Comparison of ENCODE assay signal across 14 cellular contexts in genomic region chr18:49020621-49021021, GRCh38.
DNase-seq lines count a peak whose midpoint lies in the region; FAIRE-seq and TF ChIP-seq lines count a peak whose summit lies in the region.
"Had no signal": no experiment of that assay in that cellular context is flagged by ENCODE, and none has a peak within 500 bp of the region (broad histone marks: within the 10 kb centered on the region; RNA-seq: fewer than 3 reads in every experiment).

No MANE protein-coding gene starts in this region.

- peak; percentile 66 for FAIRE-seq in keratinocyte (lab: Jason Lieb, UNC)
- FAIRE-seq: GM12878, small intestine had no signal

- no peak overlapping the region for H3K4me3 ChIP-seq in mammary epithelial cell (replicated peaks in 1 of 3; ENCODE audit: insufficient read depth in 1 of 3, low read depth in 2 of 3, low read length in 3 of 3)
- H3K4me3 ChIP-seq in keratinocyte (ENCODE audit: control insufficient read depth in 2 of 3, extremely low read depth in 1 of 3, insufficient read depth in 2 of 3, low read depth in 1 of 3, low read length in 3 of 3) = peak overlapping the region; percentile 27 to 56 (median 46)
- H3K4me3 ChIP-seq: gastroesophageal sphincter, GM12878 had no signal

- peaks cover 32% of the 10 kb centered on the region for H3K4me1 ChIP-seq in mammary epithelial cell (ENCODE audit: insufficient read depth, low read length)
- H3K4me1 ChIP-seq in keratinocyte (ENCODE audit: control insufficient read depth, extremely low read depth, insufficient read depth, low read length) = peaks cover 40% of the 10 kb centered on the region
- H3K4me1 ChIP-seq: gastroesophageal sphincter had no signal

- POLR2A ChIA-PET in MCF 10A (lab: Yijun Ruan, JAX) = interaction anchor here (0.6 to 2.2 kb wide), 6 partner anchors 15 to 71 kb away, joined by 3 to 8 read pairs (median 4); no protein-coding TSS in a partner anchor

- H2AFZ ChIP-seq in mammary epithelial cell (ENCODE audit: low read depth, low read length) (no peak overlapping the region), keratinocyte (ENCODE audit: control insufficient read depth, low read length) (no peak overlapping the region)

- no peaks in the 10 kb centered on the region for H3K27me3 ChIP-seq in mammary epithelial cell (ENCODE audit: insufficient read depth, low read length)
- no peaks in the 10 kb centered on the region for H3K27me3 ChIP-seq in keratinocyte (ENCODE audit: control insufficient read depth, extremely low read depth, insufficient read depth, low read length)
- H3K27me3 ChIP-seq: gastroesophageal sphincter had no signal

- no peaks in the 10 kb centered on the region for H3K36me3 Mint-ChIP-seq in MCF 10A (ENCODE audit: insufficient read depth, unreplicated experiment)

- H3K4me2 ChIP-seq in mammary epithelial cell (ENCODE audit: insufficient read depth, low read depth, low read length) = no peak overlapping the region
- H3K4me2 ChIP-seq in keratinocyte (ENCODE audit: control insufficient read depth, extremely low read depth, insufficient read depth, low read depth, low read length) = peak overlapping the region; percentile 42

- H3K36me3 ChIP-seq in mammary epithelial cell (ENCODE audit: insufficient read depth, low read length) (no peaks in the 10 kb centered on the region), keratinocyte (ENCODE audit: control insufficient read depth in 2 of 2, extremely low read depth in 1 of 2, insufficient read depth in 2 of 2, low read length in 2 of 2) (no peaks in the 10 kb centered on the region)
- H3K36me3 ChIP-seq: gastroesophageal sphincter had no signal

- no peaks in the 10 kb centered on the region for H3K9me3 ChIP-seq in mammary epithelial cell (replicated peaks; ENCODE audit: insufficient read depth, low read length)
- H3K9me3 ChIP-seq in keratinocyte (ENCODE audit: control insufficient read depth, low read depth, low read length) = no peaks in the 10 kb centered on the region
- H3K9me3 ChIP-seq: gastroesophageal sphincter had no signal

- no peaks in the 10 kb centered on the region for H3K27me3 Mint-ChIP-seq in MCF 10A (ENCODE audit: insufficient read depth, unreplicated experiment)

- H3K79me2 ChIP-seq in mammary epithelial cell (ENCODE audit: insufficient read depth, low read length) (no peaks in the 10 kb centered on the region), keratinocyte (ENCODE audit: control insufficient read depth, insufficient read depth, low read length) (no peaks in the 10 kb centered on the region)

- H4K20me1 ChIP-seq in mammary epithelial cell (ENCODE audit: insufficient read depth, low read length) = no peaks in the 10 kb centered on the region
- no peaks in the 10 kb centered on the region for H4K20me1 ChIP-seq in keratinocyte (ENCODE audit: control insufficient read depth, extremely low read depth, insufficient read depth, low read length)

- peaks cover 19% of the 10 kb centered on the region for H3K4me1 Mint-ChIP-seq in MCF 10A (ENCODE audit: insufficient read depth, unreplicated experiment)

- intact Hi-C loops in mammary epithelial cell (cut with micrococcal nuclease) = loop anchor here (1.0 to 10.0 kb wide), 5 partner anchors 24 to 394 kb away; no protein-coding TSS in a partner anchor
- intact Hi-C loops in MCF 10A (cut with micrococcal nuclease) = loop anchor here (2.0 to 10.0 kb wide), 3 partner anchors 70 to 394 kb away; partner anchors contain the start of gene SMAD7

- H3K9ac ChIP-seq in mammary epithelial cell (ENCODE audit: insufficient read depth, low read length) (no peak overlapping the region), keratinocyte (ENCODE audit: control insufficient read depth, extremely low read depth, insufficient read depth, low read length) (peak overlapping the region; percentile 69)

- whole genome bisulfite sequencing in mammary epithelial cell (ENCODE audit: low coverage, missing lambda C conversion rate) = 83% methylated on average over 6 of the region's 13 CpGs

- peak; percentile 22 for DNase-seq in mammary epithelial cell
- no peak for DNase-seq in MCF 10A (ENCODE audit: unreplicated experiment)
- peak; percentile 9 for DNase-seq in SW480 (ENCODE audit: low spot score)
- no peak for DNase-seq in keratinocyte (ENCODE audit: low read depth, low spot score)
- DNase-seq in ureter (ENCODE audit: low spot score) = peak; percentile 37
- DNase-seq in NCI-H1105 treated with DMSO at 0.1 percent for 48 hours (lab: John Stamatoyannopoulos, UW) = no peak
- no peak for DNase-seq in NK-92 treated with Interleukin-12 subunit alpha and Interleukin-12 subunit beta, amount 100 ng/mL, for 24 hours (lab: John Stamatoyannopoulos, UW)
- DNase-seq in effector CD4-positive, alpha-beta T cell = no peak
- DNase-seq: DMS53, NCI-H2227 treated with DMSO at 0.1 percent for 48 hours had no signal

- H3K27ac ChIP-seq in mammary epithelial cell (ENCODE audit: insufficient read depth, low read depth, low read length) = no peak overlapping the region
- peak overlapping the region; percentile 54 for H3K27ac ChIP-seq in keratinocyte (ENCODE audit: control insufficient read depth, insufficient read depth, low read length)
- H3K27ac ChIP-seq: gastroesophageal sphincter had no signal

- peaks cover 2% of the 10 kb centered on the region for H3K9me1 ChIP-seq in keratinocyte (ENCODE audit: control insufficient read depth, extremely low read depth, insufficient read depth, low read length)

- no peak overlapping the region for H3K27ac Mint-ChIP-seq in MCF 10A (ENCODE audit: low read depth, unreplicated experiment)
- H3K27ac Mint-ChIP-seq: dendritic cell treated with granulocyte-macrophage colony-stimulating factor and Interleukin-4, amounts not matched to agents 40 ng/mL and 50 ng/mL, for 4 days had no signal

- BruUV-seq in mammary epithelial cell (replicated peaks; lab: Mats Ljungman, UMichigan) = no TSS peak
- BruUV-seq in MCF 10A (replicated peaks; lab: Mats Ljungman, UMichigan) = no TSS peak

- TF ChIP-seq CTCF in mammary epithelial cell (conservative IDR thresholded peaks at IDR 0.05 in 1 of 2, IDR thresholded peaks at IDR 0.05 in 1 of 2; ENCODE audit: extremely low read depth in 1 of 2, insufficient read depth in 1 of 2, low read depth in 1 of 2, low read length in 2 of 2) (no peak), MCF 10A (IDR thresholded peaks at IDR 0.05; ENCODE audit: unreplicated experiment) (no peak), keratinocyte (optimal IDR thresholded peaks at IDR 0.05 in 1 of 3, IDR thresholded peaks at IDR 0.05 in 1 of 3, conservative IDR thresholded peaks at IDR 0.05 in 1 of 3; ENCODE audit: extremely low read depth in 1 of 3, insufficient read depth in 2 of 3, low read length in 3 of 3) (no peak)

- dilution Hi-C loops in mammary epithelial cell (cut with HindIII; ENCODE audit: low sequenced_read_pairs) (no loop called here), keratinocyte (cut with MboI; ENCODE audit: extremely low pct_ligation_motif_present, low sequenced_read_pairs) (no loop called here)

- in situ Hi-C loops in mammary epithelial cell (cut with MboI; ENCODE audit: low sequenced_read_pairs in 2 of 2) = no loop called here

- CTCF ChIA-PET in mammary epithelial cell (lab: Charles Lee; ENCODE audit: low non-redundant PET) (no interaction called here), MCF 10A (lab: Yijun Ruan, JAX) (interaction anchor here (1.2 to 1.7 kb wide), 3 partner anchors 11 to 347 kb away, joined by 3 to 6 read pairs (median 3); no protein-coding TSS in a partner anchor)

- H3K9me3 Mint-ChIP-seq in MCF 10A (ENCODE audit: unreplicated experiment) = no peaks in the 10 kb centered on the region
- H3K9me3 Mint-ChIP-seq: dendritic cell treated with granulocyte-macrophage colony-stimulating factor and Interleukin-4, amounts not matched to agents 40 ng/mL and 50 ng/mL, for 4 days had no signal

- H3K4me3 Mint-ChIP-seq in MCF 10A (ENCODE audit: unreplicated experiment) = no peak overlapping the region
- H3K4me3 Mint-ChIP-seq: dendritic cell treated with granulocyte-macrophage colony-stimulating factor and Interleukin-4, amounts not matched to agents 40 ng/mL and 50 ng/mL, for 4 days had no signal

Comparison
In these comparisons a context has a peak if more than half of its experiments do, and no peak if none do; other contexts are left out.
1. DNase-seq: peak in mammary epithelial cell (single experiment), SW480 (single experiment) and ureter (single experiment); none in MCF 10A (single experiment), keratinocyte (single experiment), NCI-H1105 treated with DMSO at 0.1 percent for 48 hours (single experiment), NK-92 treated with Interleukin-12 subunit alpha and Interleukin-12 subunit beta, amount 100 ng/mL, for 24 hours (single experiment) and effector CD4-positive, alpha-beta T cell (single experiment).
2. H3K4me3 ChIP-seq: peak in keratinocyte (3 of 3); none in mammary epithelial cell (0 of 3).